1 cellular context compared by ENCODE assay signal in the genomic region with DNA sequence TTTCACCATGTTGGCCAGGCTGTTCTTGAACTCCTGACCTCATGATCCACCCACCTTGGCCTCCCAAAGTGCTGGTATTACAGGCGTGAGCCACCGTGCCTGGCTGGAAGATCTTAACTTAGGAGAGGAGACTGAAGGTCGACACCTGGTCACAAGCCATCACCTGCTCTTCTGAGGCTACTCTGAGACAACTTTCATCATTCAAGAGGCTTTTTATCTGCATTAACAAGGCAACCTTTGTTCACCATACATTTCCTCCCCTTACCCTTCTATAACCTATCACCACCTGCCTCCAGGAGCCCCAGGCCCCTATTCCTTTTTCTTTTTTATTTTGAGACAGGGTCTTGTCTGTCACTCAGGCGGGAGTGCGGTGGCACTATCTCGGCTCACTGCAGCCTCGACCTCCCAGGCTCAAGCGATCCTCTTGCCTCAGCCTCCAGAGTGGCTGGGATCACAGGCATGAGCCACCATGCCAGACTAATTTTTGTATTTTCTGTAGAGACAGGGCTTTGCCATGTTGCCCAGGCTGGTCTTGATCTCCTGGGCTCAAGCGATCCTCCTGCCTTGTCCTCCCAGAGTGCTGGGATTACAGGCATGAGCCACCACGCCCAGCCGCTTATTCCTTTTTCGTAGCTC.
A peak's percentile ranks its signal among the peaks of the same experiment; 100 is the strongest.
TF ChIP-seq lines count a peak whose summit lies in the region.

No MANE protein-coding gene starts in this region.

TF ChIP-seq in HepG2, 621 proteins besides CTCF, POLR2A, EP300 and RAD21 (continued from another document):
- TF ChIP-seq, protein P1, sequence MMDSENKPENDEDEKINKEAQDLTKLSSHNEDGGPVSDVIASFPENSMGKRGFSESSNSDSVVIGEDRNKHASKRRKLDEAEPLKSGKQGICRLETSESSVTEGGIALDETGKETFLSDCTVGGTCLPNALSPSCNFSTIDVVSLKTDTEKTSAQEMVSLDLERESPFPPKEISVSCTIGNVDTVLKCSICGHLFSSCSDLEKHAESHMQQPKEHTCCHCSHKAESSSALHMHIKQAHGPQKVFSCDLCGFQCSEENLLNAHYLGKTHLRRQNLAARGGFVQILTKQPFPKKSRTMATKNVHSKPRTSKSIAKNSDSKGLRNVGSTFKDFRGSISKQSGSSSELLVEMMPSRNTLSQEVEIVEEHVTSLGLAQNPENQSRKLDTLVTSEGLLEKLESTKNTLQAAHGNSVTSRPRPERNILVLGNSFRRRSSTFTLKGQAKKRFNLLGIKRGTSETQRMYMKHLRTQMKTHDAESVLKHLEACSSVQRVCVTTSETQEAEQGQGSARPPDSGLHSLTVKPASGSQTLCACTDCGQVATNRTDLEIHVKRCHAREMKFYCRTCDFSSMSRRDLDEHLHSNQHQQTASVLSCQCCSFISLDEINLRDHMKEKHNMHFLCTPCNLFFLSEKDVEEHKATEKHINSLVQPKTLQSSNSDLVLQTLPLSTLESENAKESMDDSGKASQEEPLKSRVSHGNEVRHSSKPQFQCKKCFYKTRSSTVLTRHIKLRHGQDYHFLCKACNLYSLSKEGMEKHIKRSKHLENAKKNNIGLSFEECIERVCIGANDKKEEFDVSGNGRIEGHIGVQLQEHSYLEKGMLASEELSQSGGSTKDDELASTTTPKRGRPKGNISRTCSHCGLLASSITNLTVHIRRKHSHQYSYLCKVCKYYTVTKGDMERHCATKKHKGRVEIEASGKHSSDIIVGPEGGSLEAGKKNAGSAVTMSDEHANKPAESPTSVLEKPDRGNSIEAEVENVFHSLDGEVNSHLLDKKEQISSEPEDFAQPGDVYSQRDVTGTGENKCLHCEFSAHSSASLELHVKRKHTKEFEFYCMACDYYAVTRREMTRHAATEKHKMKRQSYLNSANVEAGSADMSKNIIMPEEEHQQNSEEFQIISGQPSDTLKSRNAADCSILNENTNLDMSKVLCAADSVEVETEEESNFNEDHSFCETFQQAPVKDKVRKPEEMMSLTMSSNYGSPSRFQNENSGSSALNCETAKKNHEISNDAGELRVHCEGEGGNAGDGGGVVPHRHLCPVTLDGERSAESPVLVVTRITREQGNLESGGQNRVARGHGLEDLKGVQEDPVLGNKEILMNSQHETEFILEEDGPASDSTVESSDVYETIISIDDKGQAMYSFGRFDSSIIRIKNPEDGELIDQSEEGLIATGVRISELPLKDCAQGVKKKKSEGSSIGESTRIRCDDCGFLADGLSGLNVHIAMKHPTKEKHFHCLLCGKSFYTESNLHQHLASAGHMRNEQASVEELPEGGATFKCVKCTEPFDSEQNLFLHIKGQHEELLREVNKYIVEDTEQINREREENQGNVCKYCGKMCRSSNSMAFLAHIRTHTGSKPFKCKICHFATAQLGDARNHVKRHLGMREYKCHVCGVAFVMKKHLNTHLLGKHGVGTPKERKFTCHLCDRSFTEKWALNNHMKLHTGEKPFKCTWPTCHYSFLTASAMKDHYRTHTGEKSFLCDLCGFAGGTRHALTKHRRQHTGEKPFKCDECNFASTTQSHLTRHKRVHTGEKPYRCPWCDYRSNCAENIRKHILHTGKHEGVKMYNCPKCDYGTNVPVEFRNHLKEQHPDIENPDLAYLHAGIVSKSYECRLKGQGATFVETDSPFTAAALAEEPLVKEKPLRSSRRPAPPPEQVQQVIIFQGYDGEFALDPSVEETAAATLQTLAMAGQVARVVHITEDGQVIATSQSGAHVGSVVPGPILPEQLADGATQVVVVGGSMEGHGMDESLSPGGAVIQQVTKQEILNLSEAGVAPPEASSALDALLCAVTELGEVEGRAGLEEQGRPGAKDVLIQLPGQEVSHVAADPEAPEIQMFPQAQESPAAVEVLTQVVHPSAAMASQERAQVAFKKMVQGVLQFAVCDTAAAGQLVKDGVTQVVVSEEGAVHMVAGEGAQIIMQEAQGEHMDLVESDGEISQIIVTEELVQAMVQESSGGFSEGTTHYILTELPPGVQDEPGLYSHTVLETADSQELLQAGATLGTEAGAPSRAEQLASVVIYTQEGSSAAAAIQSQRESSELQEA (CRISPR knock-in tag; IDR thresholded peaks at IDR 0.05; ENCODE audit: not compliant biosample characterization), result no peak
- TF ChIP-seq ZNF556 (CRISPR knock-in tag; IDR thresholded peaks at IDR 0.05; ENCODE audit: borderline replicate concordance) (0 out of 2 replicates have a peak, but pooled peaks have one; percentile 29), RBM22 (optimal IDR thresholded peaks at IDR 0.05; ENCODE audit: low read length) (no peak), MTF1 (CRISPR knock-in tag; IDR thresholded peaks at IDR 0.05) (no peak), ZNF619 (CRISPR knock-in tag; IDR thresholded peaks at IDR 0.05) (no peak), SRF (IDR thresholded peaks at IDR 0.05; ENCODE audit: low read depth, low read length) (no peak), ZNF292 (CRISPR knock-in tag; IDR thresholded peaks at IDR 0.05; ENCODE audit: borderline replicate concordance, low read depth) (no peak), REXO4 (CRISPR knock-in tag; IDR thresholded peaks at IDR 0.05; ENCODE audit: borderline replicate concordance) (no peak), ZNF343 (CRISPR knock-in tag; IDR thresholded peaks at IDR 0.05) (no peak), KAT7 (CRISPR knock-in tag; IDR thresholded peaks at IDR 0.05; ENCODE audit: borderline replicate concordance) (0 out of 2 replicates have a peak, but pooled peaks have one; percentile 9), ZNF614 (CRISPR knock-in tag; IDR thresholded peaks at IDR 0.05; ENCODE audit: borderline replicate concordance) (no peak), HMGXB4 (CRISPR knock-in tag; IDR thresholded peaks at IDR 0.05; ENCODE audit: borderline replicate concordance in 1 of 2, low read depth in 1 of 2) (0 out of 4 replicates have a peak, but pooled peaks of 1 of the 2 experiments have one; percentile 32), MTA1 (CRISPR knock-in tag; IDR thresholded peaks at IDR 0.05; ENCODE audit: borderline replicate concordance) (no peak), ATM (IDR thresholded peaks at IDR 0.05; ENCODE audit: borderline replicate concordance) (no peak), ZNF33B (CRISPR knock-in tag; IDR thresholded peaks at IDR 0.05) (no peak), ZNF331 (CRISPR knock-in tag; IDR thresholded peaks at IDR 0.05) (no peak), ARNT (IDR thresholded peaks at IDR 0.05) (no peak)
- TF ChIP-seq, protein P2, sequence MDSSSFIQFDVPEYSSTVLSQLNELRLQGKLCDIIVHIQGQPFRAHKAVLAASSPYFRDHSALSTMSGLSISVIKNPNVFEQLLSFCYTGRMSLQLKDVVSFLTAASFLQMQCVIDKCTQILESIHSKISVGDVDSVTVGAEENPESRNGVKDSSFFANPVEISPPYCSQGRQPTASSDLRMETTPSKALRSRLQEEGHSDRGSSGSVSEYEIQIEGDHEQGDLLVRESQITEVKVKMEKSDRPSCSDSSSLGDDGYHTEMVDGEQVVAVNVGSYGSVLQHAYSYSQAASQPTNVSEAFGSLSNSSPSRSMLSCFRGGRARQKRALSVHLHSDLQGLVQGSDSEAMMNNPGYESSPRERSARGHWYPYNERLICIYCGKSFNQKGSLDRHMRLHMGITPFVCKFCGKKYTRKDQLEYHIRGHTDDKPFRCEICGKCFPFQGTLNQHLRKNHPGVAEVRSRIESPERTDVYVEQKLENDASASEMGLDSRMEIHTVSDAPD (CRISPR knock-in tag; IDR thresholded peaks at IDR 0.05), result 0 out of 2 replicates have a peak, but pooled peaks have one; percentile 23
- TF ChIP-seq, protein P3, sequence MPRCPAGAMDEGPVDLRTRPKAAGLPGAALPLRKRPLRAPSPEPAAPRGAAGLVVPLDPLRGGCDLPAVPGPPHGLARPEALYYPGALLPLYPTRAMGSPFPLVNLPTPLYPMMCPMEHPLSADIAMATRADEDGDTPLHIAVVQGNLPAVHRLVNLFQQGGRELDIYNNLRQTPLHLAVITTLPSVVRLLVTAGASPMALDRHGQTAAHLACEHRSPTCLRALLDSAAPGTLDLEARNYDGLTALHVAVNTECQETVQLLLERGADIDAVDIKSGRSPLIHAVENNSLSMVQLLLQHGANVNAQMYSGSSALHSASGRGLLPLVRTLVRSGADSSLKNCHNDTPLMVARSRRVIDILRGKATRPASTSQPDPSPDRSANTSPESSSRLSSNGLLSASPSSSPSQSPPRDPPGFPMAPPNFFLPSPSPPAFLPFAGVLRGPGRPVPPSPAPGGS (CRISPR knock-in tag; IDR thresholded peaks at IDR 0.05), result peak; percentile 26; the same call in 1 of the 2 replicates
- TF ChIP-seq, protein P4, sequence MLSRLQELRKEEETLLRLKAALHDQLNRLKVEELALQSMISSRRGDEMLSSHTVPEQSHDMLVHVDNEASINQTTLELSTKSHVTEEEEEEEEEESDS (CRISPR knock-in tag; IDR thresholded peaks at IDR 0.05; ENCODE audit: borderline replicate concordance), result no peak
